ENCODE assay signal across 1 cellular context in genomic region chr11:8766043-8766992, GRCh38.
TF ChIP-seq lines count a peak whose summit lies in the region.

No MANE protein-coding gene starts in this region.

TF ChIP-seq in HEK293, 187 proteins besides CTCF, POLR2A, EP300 and RAD21 (continued from another document):
- TF ChIP-seq TSHZ1 (tag by site-specific recombination; IDR thresholded peaks at IDR 0.05; ENCODE audit: borderline replicate concordance) (no peak), KLF8 (tag by site-specific recombination; IDR thresholded peaks at IDR 0.05) (no peak), ZNF426 (tag by site-specific recombination; IDR thresholded peaks at IDR 0.05) (no peak), ZNF629 (tag by site-specific recombination; IDR thresholded peaks at IDR 0.05) (peak; percentile 79), ZNF280D (tag by site-specific recombination; IDR thresholded peaks at IDR 0.05) (no peak), ZNF530 (tag by site-specific recombination; IDR thresholded peaks at IDR 0.05; ENCODE audit: low read depth) (no peak), ZIC2 (tag by site-specific recombination; IDR thresholded peaks at IDR 0.05) (peak; percentile 52), ZNF155 (tag by site-specific recombination; IDR thresholded peaks at IDR 0.05) (no peak), ZNF335 (tag by site-specific recombination; conservative IDR thresholded peaks at IDR 0.05) (0 out of 2 replicates have a peak, but pooled peaks have one; percentile 19)
- TF ChIP-seq, protein P1, sequence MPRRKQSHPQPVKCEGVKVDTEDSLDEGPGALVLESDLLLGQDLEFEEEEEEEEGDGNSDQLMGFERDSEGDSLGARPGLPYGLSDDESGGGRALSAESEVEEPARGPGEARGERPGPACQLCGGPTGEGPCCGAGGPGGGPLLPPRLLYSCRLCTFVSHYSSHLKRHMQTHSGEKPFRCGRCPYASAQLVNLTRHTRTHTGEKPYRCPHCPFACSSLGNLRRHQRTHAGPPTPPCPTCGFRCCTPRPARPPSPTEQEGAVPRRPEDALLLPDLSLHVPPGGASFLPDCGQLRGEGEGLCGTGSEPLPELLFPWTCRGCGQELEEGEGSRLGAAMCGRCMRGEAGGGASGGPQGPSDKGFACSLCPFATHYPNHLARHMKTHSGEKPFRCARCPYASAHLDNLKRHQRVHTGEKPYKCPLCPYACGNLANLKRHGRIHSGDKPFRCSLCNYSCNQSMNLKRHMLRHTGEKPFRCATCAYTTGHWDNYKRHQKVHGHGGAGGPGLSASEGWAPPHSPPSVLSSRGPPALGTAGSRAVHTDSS (tag by site-specific recombination; IDR thresholded peaks at IDR 0.05), result no peak
TF ChIP-seq in HEK293: peak in this region for 4.
